ENCODE assay signal across 1 cellular context in genomic region chr22:50485221-50486131, GRCh38.
TF ChIP-seq lines count a peak whose summit lies in the region.

No MANE protein-coding gene starts in this region.

TF ChIP-seq in K562, 482 proteins besides CTCF, POLR2A, EP300 and RAD21 (continued from another document and continues in another):
- no peak for TF ChIP-seq ZNF586 (CRISPR knock-in tag; conservative IDR thresholded peaks at IDR 0.05)
- TF ChIP-seq CEBPB (tag; IDR thresholded peaks at IDR 0.05): no peak
- peak; percentile 34; the same call in 1 of the 2 replicates for TF ChIP-seq NFE2 (IDR thresholded peaks at IDR 0.05; ENCODE audit: low read depth)
- TF ChIP-seq FOSL1 (tag; conservative IDR thresholded peaks at IDR 0.05): no peak
- no peak for TF ChIP-seq TAF9B (IDR thresholded peaks at IDR 0.05; ENCODE audit: partially characterized antibody)
- no peak for TF ChIP-seq NONO (IDR thresholded peaks at IDR 0.05; ENCODE audit: low read depth in 2 of 2, low read length in 1 of 2)
- no peak for TF ChIP-seq BCOR (IDR thresholded peaks at IDR 0.05)
- no peak for TF ChIP-seq MYNN (IDR thresholded peaks at IDR 0.05)
- TF ChIP-seq MYNN (CRISPR knock-in tag; IDR thresholded peaks at IDR 0.05): no peak
- TF ChIP-seq HMGN3 (IDR thresholded peaks at IDR 0.05; ENCODE audit: borderline replicate concordance, extremely low read depth, insufficient read length, low read depth, low read length): no peak
- TF ChIP-seq U2AF1 (optimal IDR thresholded peaks at IDR 0.05; ENCODE audit: low read depth, low read length): no peak
- no peak for TF ChIP-seq ZBTB8A (IDR thresholded peaks at IDR 0.05; ENCODE audit: partially characterized antibody)
- no peak for TF ChIP-seq ZBTB1 (CRISPR knock-in tag; IDR thresholded peaks at IDR 0.05; ENCODE audit: borderline replicate concordance, low read depth)
- TF ChIP-seq RBFOX2 (IDR thresholded peaks at IDR 0.05; ENCODE audit: low read depth, low read length): no peak
- no peak for TF ChIP-seq HNRNPH1 (optimal IDR thresholded peaks at IDR 0.05; ENCODE audit: low read depth, low read length)
- TF ChIP-seq SFPQ (IDR thresholded peaks at IDR 0.05; ENCODE audit: low read depth, low read length): no peak
- TF ChIP-seq CCNT2 (IDR thresholded peaks at IDR 0.05; ENCODE audit: borderline replicate concordance, extremely low read depth, insufficient read length, low read depth, low read length): no peak
- TF ChIP-seq TEAD4 (IDR thresholded peaks at IDR 0.05; ENCODE audit: low read length): no peak
- TF ChIP-seq TEAD4 (CRISPR knock-in tag; IDR thresholded peaks at IDR 0.05; ENCODE audit: borderline replicate concordance): no peak
- TF ChIP-seq BHLHE40 (IDR thresholded peaks at IDR 0.05; ENCODE audit: low read length): peak; percentile 94
- TF ChIP-seq RBM14 (IDR thresholded peaks at IDR 0.05; ENCODE audit: borderline replicate concordance, insufficient read depth, low read depth, low read length): no peak
- TF ChIP-seq ILK (tag; IDR thresholded peaks at IDR 0.05; ENCODE audit: borderline replicate concordance, low read depth): no peak
- TF ChIP-seq SIRT6 (IDR thresholded peaks at IDR 0.05; ENCODE audit: low read depth, low read length): no peak
- TF ChIP-seq SMARCE1 (IDR thresholded peaks at IDR 0.05): no peak
- no peak for TF ChIP-seq ZNF407 (IDR thresholded peaks at IDR 0.05; ENCODE audit: low read depth)
- TF ChIP-seq NR2F6 (CRISPR knock-in tag; IDR thresholded peaks at IDR 0.05): no peak
- TF ChIP-seq ZNF140 (CRISPR knock-in tag; IDR thresholded peaks at IDR 0.05): no peak
- no peak for TF ChIP-seq CBX3 (IDR thresholded peaks at IDR 0.05; ENCODE audit: borderline replicate concordance in 1 of 2, low read length in 2 of 2)
- TF ChIP-seq STAT5B (CRISPR knock-in tag; IDR thresholded peaks at IDR 0.05): no peak
- TF ChIP-seq CEBPZ (IDR thresholded peaks at IDR 0.05; ENCODE audit: borderline replicate concordance, low read depth, low read length): no peak
- no peak for TF ChIP-seq SREBF1 (IDR thresholded peaks at IDR 0.05; ENCODE audit: borderline replicate concordance, low read depth, low read length)
- no peak for TF ChIP-seq PTRF (tag; IDR thresholded peaks at IDR 0.05)
- no peak for TF ChIP-seq ZNF766 (CRISPR knock-in tag; conservative IDR thresholded peaks at IDR 0.05)
- TF ChIP-seq SPI1 (IDR thresholded peaks at IDR 0.05; ENCODE audit: borderline replicate concordance, low read depth, low read length): no peak
- TF ChIP-seq PHF21A (IDR thresholded peaks at IDR 0.05; ENCODE audit: borderline replicate concordance, low read depth): no peak
- no peak for TF ChIP-seq SOX6 (IDR thresholded peaks at IDR 0.05)
- no peak for TF ChIP-seq ZNF347 (CRISPR knock-in tag; IDR thresholded peaks at IDR 0.05; ENCODE audit: low read depth)
- TF ChIP-seq POLR2B (IDR thresholded peaks at IDR 0.05; ENCODE audit: low read depth, partially characterized antibody): peak; percentile 62
- TF ChIP-seq CBFA2T3 (IDR thresholded peaks at IDR 0.05): no peak
- TF ChIP-seq TOE1 (IDR thresholded peaks at IDR 0.05; ENCODE audit: borderline replicate concordance): peak; percentile 81; the same call in 1 of the 2 replicates
- no peak for TF ChIP-seq TOE1 (CRISPR knock-in tag; IDR thresholded peaks at IDR 0.05; ENCODE audit: borderline replicate concordance, low read depth)
- no peak for TF ChIP-seq KDM1A (IDR thresholded peaks at IDR 0.05)
- TF ChIP-seq RHOXF2B (CRISPR knock-in tag; conservative IDR thresholded peaks at IDR 0.05): no peak
- no peak for TF ChIP-seq ARID4B (CRISPR knock-in tag; IDR thresholded peaks at IDR 0.05)
- TF ChIP-seq ATF6 (CRISPR knock-in tag; IDR thresholded peaks at IDR 0.05): no peak
- TF ChIP-seq ZNF24 (IDR thresholded peaks at IDR 0.05): no peak
